Comparison of ENCODE assay signal across 18 cellular contexts in the genomic region with DNA sequence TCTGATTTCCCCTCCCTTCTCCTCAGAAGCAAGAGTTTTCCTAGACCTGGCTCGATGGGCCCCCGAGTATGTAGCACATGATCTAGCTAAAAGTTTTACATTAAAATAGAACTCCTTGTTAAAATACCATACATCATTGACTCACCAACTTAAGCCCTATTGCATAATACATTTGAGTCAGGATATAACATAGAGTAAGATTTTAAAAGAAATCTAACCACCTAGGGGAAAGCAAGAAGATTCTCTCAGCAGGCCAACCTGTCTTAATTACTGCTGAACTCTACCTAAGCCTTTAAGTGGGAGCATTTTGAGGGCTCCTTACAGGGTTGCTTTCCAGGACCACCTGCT. TPM values are rescaled to one million over a fixed set of nuclear protein-coding genes. Genes with fewer than 3 reads are reported as not detected.
DNase-seq lines count a peak whose midpoint lies in the region; ATAC-seq and TF ChIP-seq lines count a peak whose summit lies in the region.
"Had no signal": no experiment of that assay in that cellular context is flagged by ENCODE, and none has a peak within 500 bp of the region (broad histone marks: within the 10 kb centered on the region; RNA-seq: fewer than 3 reads in every experiment).

No MANE protein-coding gene starts in this region.

- TF ChIP-seq RAD21 in SK-N-SH (IDR thresholded peaks at IDR 0.05; ENCODE audit: low read length), result no peak

- no peak overlapping the region for H3K9ac ChIP-seq in SK-N-SH
- no peak overlapping the region for H3K9ac ChIP-seq in mucosa of rectum (ENCODE audit: low read depth in 1 of 2, low read length in 2 of 2)

- no peak for TF ChIP-seq EP300 in SK-N-SH (IDR thresholded peaks at IDR 0.05; ENCODE audit: borderline replicate concordance in 1 of 2, low read depth in 1 of 2, low read length in 1 of 2)

- H3K27me3 ChIP-seq in SK-N-SH (ENCODE audit: insufficient read depth), result no peaks in the 10 kb centered on the region
- no peaks in the 10 kb centered on the region for H3K27me3 ChIP-seq in mucosa of rectum (ENCODE audit: control insufficient read depth in 2 of 2, insufficient read depth in 2 of 2, low read length in 2 of 2)
- H3K27me3 ChIP-seq in thoracic aorta (replicated peaks; ENCODE audit: insufficient read depth), result no peaks in the 10 kb centered on the region
- H3K27me3 ChIP-seq: upper lobe of right lung had no signal

- H3K9me3 ChIP-seq in SK-N-SH (no peaks in the 10 kb centered on the region), mucosa of rectum (ENCODE audit: control insufficient read depth in 2 of 2, low read length in 2 of 2) (no peaks in the 10 kb centered on the region), thoracic aorta (no peaks in the 10 kb centered on the region)
- H3K9me3 ChIP-seq: upper lobe of right lung had no signal

- no peaks in the 10 kb centered on the region for H3F3A ChIP-seq in SK-N-SH (replicated peaks; ENCODE audit: insufficient read depth)

- H3K4me1 ChIP-seq in SK-N-SH (ENCODE audit: control insufficient read depth in 1 of 2, insufficient read depth in 2 of 2, low read depth in 1 of 2, low read length in 1 of 2) (no peaks in the 10 kb centered on the region), mucosa of rectum (ENCODE audit: control insufficient read depth in 2 of 2, insufficient read depth in 2 of 2, low read length in 2 of 2) (peaks cover 0 to 1% of the 10 kb centered on the region in 2 donors), thoracic aorta (ENCODE audit: control insufficient read depth in 1 of 2, low read depth in 2 of 2) (peaks cover 21 to 51% of the 10 kb centered on the region in 2 donors)

- no peaks in the 10 kb centered on the region for H3K36me3 ChIP-seq in SK-N-SH (replicated peaks in 1 of 2; ENCODE audit: control insufficient read depth in 1 of 2, insufficient read depth in 2 of 2, low read length in 1 of 2)
- H3K36me3 ChIP-seq in mucosa of rectum (ENCODE audit: control insufficient read depth in 2 of 2, insufficient read depth in 2 of 2, low read length in 2 of 2), result no peaks in the 10 kb centered on the region
- no peaks in the 10 kb centered on the region for H3K36me3 ChIP-seq in thoracic aorta
- H3K36me3 ChIP-seq: upper lobe of right lung had no signal

- DNase-seq in SK-N-SH (no peak), coronary artery (ENCODE audit: low spot score) (no peak), thoracic aorta (ENCODE audit: low spot score) (no peak), 8988T (no peak)
- DNase-seq in stimulated activated CD8-positive, alpha-beta memory T cell treated with anti-CD3 and anti-CD28 coated beads, Interleukin-4, amount 100 ng/mL, for 48 hours, result no peak
- DNase-seq: activated CD4-positive, alpha-beta T cell treated with anti-CD3 and anti-CD28 coated beads, Interleukin-2, amount 50 U/mL, for 1 hour; C1 segment of cervical spinal cord; DMS 273 treated with DMSO at 0.1 percent for 48 hours; left colon; NCI-H2081 treated with DMSO at 0.1 percent for 48 hours; upper lobe of right lung had no signal

- TF ChIP-seq CTCF in SK-N-SH (IDR thresholded peaks at IDR 0.05), result no peak
- TF ChIP-seq CTCF in coronary artery (IDR thresholded peaks at IDR 0.05), result no peak
- no peak for TF ChIP-seq CTCF in thoracic aorta (IDR thresholded peaks at IDR 0.05)

- H3K4me3 ChIP-seq in SK-N-SH (ENCODE audit: low read depth in 2 of 2, low read length in 1 of 2) (no peak overlapping the region), coronary artery (no peak overlapping the region), mucosa of rectum (ENCODE audit: low read length in 2 of 2) (no peak overlapping the region), thoracic aorta (peak overlapping the region; percentile 50)
- H3K4me3 ChIP-seq: upper lobe of right lung had no signal

- H4K20me1 ChIP-seq in SK-N-SH (ENCODE audit: insufficient read depth), result no peaks in the 10 kb centered on the region

- H3K79me2 ChIP-seq in SK-N-SH (ENCODE audit: insufficient read depth), result no peaks in the 10 kb centered on the region

- CTCF ChIA-PET in SK-N-SH (lab: Yijun Ruan, JAX), result no interaction called here

- H2AFZ ChIP-seq in SK-N-SH (ENCODE audit: low read depth), result no peak overlapping the region

- H3K9me2 ChIP-seq in SK-N-SH, result no peaks in the 10 kb centered on the region

- POLR2A ChIA-PET in SK-N-SH (lab: Yijun Ruan, JAX), result no interaction called here

- H3K4me2 ChIP-seq in SK-N-SH, result peak overlapping the region; percentile 41; the same call in 1 of the 2 replicates

- WGBS in SK-N-SH (ENCODE audit: low lambda C conversion rate), result 0% methylated on average over 2 of the region's 2 CpGs

- ATAC-seq in SK-N-SH treated with all-trans-retinoic acid at 6 μM for 48 hours (no peak), thoracic aorta (ENCODE audit: insufficient number of reproducible peaks, low FRiP score, low read depth) (peak; percentile 3), GM21367 (IDR thresholded peaks at IDR 0.05; ENCODE audit: unreplicated experiment) (no peak)
- ATAC-seq: left colon; stimulated activated memory B cell treated with anti-CD40 and anti-IgM and Interleukin-4, amounts not matched to agents 10 μg/mL and 1 μg/mL and 100 μg/mL, for 72 hours had no signal

- H3K27ac ChIP-seq in SK-N-SH (ENCODE audit: low read depth in 2 of 2, low read length in 1 of 2) (no peak overlapping the region), coronary artery (peak overlapping the region; percentile 91 to 93), mucosa of rectum (ENCODE audit: low read depth in 2 of 2, low read length in 2 of 2) (peak overlapping the region; percentile 4 to 41), thoracic aorta (peak overlapping the region; percentile 94 to 95)
- H3K27ac ChIP-seq: upper lobe of right lung had no signal

TF ChIP-seq in SK-N-SH, 30 proteins besides CTCF, POLR2A, EP300 and RAD21 (continues in another document):
- no peak for TF ChIP-seq TCF12 (IDR thresholded peaks at IDR 0.05)
- no peak for TF ChIP-seq JUND (IDR thresholded peaks at IDR 0.05)
- TF ChIP-seq CHD2 (IDR thresholded peaks at IDR 0.05; ENCODE audit: low read length, partially characterized antibody), result no peak
- TF ChIP-seq ELF1 (IDR thresholded peaks at IDR 0.05), result no peak
- TF ChIP-seq, protein P1, sequence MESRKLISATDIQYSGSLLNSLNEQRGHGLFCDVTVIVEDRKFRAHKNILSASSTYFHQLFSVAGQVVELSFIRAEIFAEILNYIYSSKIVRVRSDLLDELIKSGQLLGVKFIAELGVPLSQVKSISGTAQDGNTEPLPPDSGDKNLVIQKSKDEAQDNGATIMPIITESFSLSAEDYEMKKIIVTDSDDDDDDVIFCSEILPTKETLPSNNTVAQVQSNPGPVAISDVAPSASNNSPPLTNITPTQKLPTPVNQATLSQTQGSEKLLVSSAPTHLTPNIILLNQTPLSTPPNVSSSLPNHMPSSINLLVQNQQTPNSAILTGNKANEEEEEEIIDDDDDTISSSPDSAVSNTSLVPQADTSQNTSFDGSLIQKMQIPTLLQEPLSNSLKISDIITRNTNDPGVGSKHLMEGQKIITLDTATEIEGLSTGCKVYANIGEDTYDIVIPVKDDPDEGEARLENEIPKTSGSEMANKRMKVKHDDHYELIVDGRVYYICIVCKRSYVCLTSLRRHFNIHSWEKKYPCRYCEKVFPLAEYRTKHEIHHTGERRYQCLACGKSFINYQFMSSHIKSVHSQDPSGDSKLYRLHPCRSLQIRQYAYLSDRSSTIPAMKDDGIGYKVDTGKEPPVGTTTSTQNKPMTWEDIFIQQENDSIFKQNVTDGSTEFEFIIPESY (IDR thresholded peaks at IDR 0.05; ENCODE audit: borderline replicate concordance, low read depth), result no peak
- TF ChIP-seq GABPA (IDR thresholded peaks at IDR 0.05; ENCODE audit: low read depth), result no peak
- no peak for TF ChIP-seq FOSL2 (IDR thresholded peaks at IDR 0.05; ENCODE audit: borderline replicate concordance, low read depth)
- no peak for TF ChIP-seq SIN3A (IDR thresholded peaks at IDR 0.05; ENCODE audit: borderline replicate concordance, low read depth, low read length)
- TF ChIP-seq TEAD4 (IDR thresholded peaks at IDR 0.05; ENCODE audit: borderline replicate concordance, insufficient read depth), result no peak
- TF ChIP-seq, protein P2, sequence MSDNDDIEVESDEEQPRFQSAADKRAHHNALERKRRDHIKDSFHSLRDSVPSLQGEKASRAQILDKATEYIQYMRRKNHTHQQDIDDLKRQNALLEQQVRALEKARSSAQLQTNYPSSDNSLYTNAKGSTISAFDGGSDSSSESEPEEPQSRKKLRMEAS (IDR thresholded peaks at IDR 0.05; ENCODE audit: low read depth), result no peak

TF ChIP-seq in SK-N-SH treated with all-trans-retinoic acid at 6 μM for 48 hours, 23 proteins besides CTCF, POLR2A, EP300 and RAD21 (continues in another document):
- no peak for TF ChIP-seq TOX (CRISPR knock-in tag; IDR thresholded peaks at IDR 0.05; ENCODE audit: borderline replicate concordance)
- no peak for TF ChIP-seq ZFP3 (CRISPR knock-in tag; IDR thresholded peaks at IDR 0.05)
- TF ChIP-seq ZC3H10 (CRISPR knock-in tag; IDR thresholded peaks at IDR 0.05), result no peak
- TF ChIP-seq TCF4 (CRISPR knock-in tag; IDR thresholded peaks at IDR 0.05; ENCODE audit: borderline replicate concordance), result no peak
- TF ChIP-seq, protein P3, sequence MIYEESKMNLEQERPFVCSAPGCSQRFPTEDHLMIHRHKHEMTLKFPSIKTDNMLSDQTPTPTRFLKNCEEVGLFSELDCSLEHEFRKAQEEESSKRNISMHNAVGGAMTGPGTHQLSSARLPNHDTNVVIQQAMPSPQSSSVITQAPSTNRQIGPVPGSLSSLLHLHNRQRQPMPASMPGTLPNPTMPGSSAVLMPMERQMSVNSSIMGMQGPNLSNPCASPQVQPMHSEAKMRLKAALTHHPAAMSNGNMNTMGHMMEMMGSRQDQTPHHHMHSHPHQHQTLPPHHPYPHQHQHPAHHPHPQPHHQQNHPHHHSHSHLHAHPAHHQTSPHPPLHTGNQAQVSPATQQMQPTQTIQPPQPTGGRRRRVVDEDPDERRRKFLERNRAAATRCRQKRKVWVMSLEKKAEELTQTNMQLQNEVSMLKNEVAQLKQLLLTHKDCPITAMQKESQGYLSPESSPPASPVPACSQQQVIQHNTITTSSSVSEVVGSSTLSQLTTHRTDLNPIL (CRISPR knock-in tag; IDR thresholded peaks at IDR 0.05; ENCODE audit: low read depth), result no peak
- TF ChIP-seq, protein P4, sequence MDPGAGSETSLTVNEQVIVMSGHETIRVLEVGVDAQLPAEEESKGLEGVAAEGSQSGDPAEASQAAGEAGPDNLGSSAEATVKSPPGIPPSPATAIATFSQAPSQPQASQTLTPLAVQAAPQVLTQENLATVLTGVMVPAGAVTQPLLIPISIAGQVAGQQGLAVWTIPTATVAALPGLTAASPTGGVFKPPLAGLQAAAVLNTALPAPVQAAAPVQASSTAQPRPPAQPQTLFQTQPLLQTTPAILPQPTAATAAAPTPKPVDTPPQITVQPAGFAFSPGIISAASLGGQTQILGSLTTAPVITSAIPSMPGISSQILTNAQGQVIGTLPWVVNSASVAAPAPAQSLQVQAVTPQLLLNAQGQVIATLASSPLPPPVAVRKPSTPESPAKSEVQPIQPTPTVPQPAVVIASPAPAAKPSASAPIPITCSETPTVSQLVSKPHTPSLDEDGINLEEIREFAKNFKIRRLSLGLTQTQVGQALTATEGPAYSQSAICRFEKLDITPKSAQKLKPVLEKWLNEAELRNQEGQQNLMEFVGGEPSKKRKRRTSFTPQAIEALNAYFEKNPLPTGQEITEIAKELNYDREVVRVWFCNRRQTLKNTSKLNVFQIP (CRISPR knock-in tag; IDR thresholded peaks at IDR 0.05; ENCODE audit: borderline replicate concordance, low read depth), result no peak

RNA-seq across cellular contexts. Expression of a gene that starts 39.5 kb away (rescaled TPM):
- polyA plus RNA-seq in SK-N-SH (2012; rRNA removed), result not detected in 2 replicates
- polyA plus RNA-seq in SK-N-SH (2012; cell fraction: cytosol; rRNA removed), result not detected in 2 replicates
- polyA plus RNA-seq in SK-N-SH (2012; cell fraction: nucleus; rRNA removed), result not detected in 2 replicates
- not detected for total RNA-seq in thoracic aorta
- total RNA-seq: mucosa of gallbladder, OCI-LY7, osteoblast, upper lobe of right lung had no signal

Comparison
In these comparisons a context has a peak if more than half of its experiments do, and no peak if none do; other contexts are left out.
1. H3K27ac ChIP-seq: peak in coronary artery (2 of 2), mucosa of rectum (2 of 2) and thoracic aorta (2 of 2); none in SK-N-SH (0 of 2).